ENCODE assay signal across 26 cellular contexts in the genomic region with DNA sequence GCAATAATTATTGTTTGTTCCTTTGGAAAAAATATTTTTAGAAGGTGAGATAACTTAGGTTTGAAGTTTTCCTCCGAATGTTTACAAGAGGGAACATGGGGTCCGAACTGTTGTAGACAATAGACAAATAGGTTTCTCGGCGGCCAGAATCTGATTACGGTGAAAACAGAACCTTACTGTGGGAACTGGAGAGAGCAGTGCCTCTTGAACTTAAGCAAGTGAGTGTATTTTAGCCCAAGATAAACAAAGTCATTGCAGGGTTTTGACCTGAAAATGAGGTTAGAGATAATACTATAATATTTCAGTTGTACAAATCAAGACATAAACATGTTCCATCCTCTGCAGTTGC.
"Had no signal": no experiment of that assay in that cellular context is flagged by ENCODE, and none has a peak within 500 bp of the region (broad histone marks: within the 10 kb centered on the region; RNA-seq: fewer than 3 reads in every experiment).

No MANE protein-coding gene starts in this region.

- FAIRE-seq: kidney, small intestine, TTC549 had no signal

- H3K4me1 ChIP-seq: body of pancreas, gastroesophageal sphincter, sigmoid colon had no signal

- H3K9me3 ChIP-seq: body of pancreas, gastroesophageal sphincter, sigmoid colon, stomach, suprapubic skin, transverse colon had no signal

- H3K27me3 ChIP-seq: body of pancreas, sigmoid colon, stomach, suprapubic skin, transverse colon had no signal

- H3K36me3 ChIP-seq: gastroesophageal sphincter, sigmoid colon, stomach, suprapubic skin, transverse colon had no signal

- ATAC-seq: activated T-cell treated with anti-CD3 and anti-CD28 coated beads, Interleukin-2, amount 50 U/mL, for 72 hours; body of pancreas; effector memory CD8-positive, alpha-beta T cell; gastroesophageal sphincter; stimulated activated naive B cell treated with anti-CD40 and anti-IgM and Interleukin-4, amounts not matched to agents 10 μg/mL and 1 μg/mL and 100 μg/mL, for 72 hours had no signal

- DNase-seq: activated CD4-positive, alpha-beta T cell treated with anti-CD3 and anti-CD28 coated beads for 4 hours; activated CD4-positive, alpha-beta T cell treated with anti-CD3 and anti-CD28 coated beads, Interleukin-2, amount 50 U/mL, for 4 hours; activated effector memory CD4-positive, alpha-beta T cell treated with Interleukin-2 at 50 U/mL for 16 hours; activated naive CD4-positive, alpha-beta T cell treated with Interleukin-2 at 50 U/mL for 16 hours; activated T-cell treated with anti-CD3 and anti-CD28 coated beads for 4 hours; activated T-cell treated with anti-CD3 and anti-CD28 coated beads, Interleukin-2, amount 50 U/mL, for 72 hours; aorta; body of pancreas; cortex of kidney; effector memory CD8-positive, alpha-beta T cell; erythroblast; hippocampal formation; kidney; posterior cingulate gyrus; sigmoid colon; small intestine; stimulated activated CD4-positive, alpha-beta T cell treated with anti-CD3 and anti-CD28 coated beads, Interleukin-1b, Interleukin-23, amount 100 ng/mL, for 48 hours; stimulated activated naive B cell treated with anti-CD40 and anti-IgM and Interleukin-4, amounts not matched to agents 10 μg/mL and 1 μg/mL and 100 μg/mL, for 72 hours; stomach; T-helper 9 cell; transverse colon had no signal

- H3K4me3 ChIP-seq: body of pancreas, gastroesophageal sphincter, lung, sigmoid colon, stomach, suprapubic skin, transverse colon had no signal

- H3K27ac ChIP-seq: body of pancreas, gastroesophageal sphincter, sigmoid colon, stomach, suprapubic skin, transverse colon, VCaP had no signal
